16 cellular contexts compared by ENCODE assay signal in genomic region chr3:63895422-63896189, GRCh38. TPM values are rescaled to one million over a fixed set of nuclear protein-coding genes. Genes with fewer than 3 reads are reported as not detected.
DNase-seq lines count a peak whose midpoint lies in the region; ATAC-seq, FAIRE-seq and TF ChIP-seq lines count a peak whose summit lies in the region.
"Had no signal": no experiment of that assay in that cellular context is flagged by ENCODE, and none has a peak within 500 bp of the region (broad histone marks: within the 10 kb centered on the region; RNA-seq: fewer than 3 reads in every experiment).

No MANE protein-coding gene starts in this region.

- H3K36me3 Mint-ChIP-seq in activated T-cell treated with anti-CD3 and anti-CD28 coated beads, Interleukin-2, amount 50 U/mL, for 72 hours (ENCODE audit: insufficient read depth in 2 of 2): peaks cover 7 to 8% of the 10 kb centered on the region in 2 donors
- peaks cover 7% of the 10 kb centered on the region for H3K36me3 Mint-ChIP-seq in central memory CD8-positive, alpha-beta T cell (ENCODE audit: insufficient read depth)

- peak; percentile 56 to 88 for ATAC-seq in activated T-cell treated with anti-CD3 and anti-CD28 coated beads, Interleukin-2, amount 50 U/mL, for 72 hours (replicated peaks in 1 of 2)
- peak; percentile 21 for ATAC-seq in HG03175 (IDR thresholded peaks at IDR 0.05; ENCODE audit: unreplicated experiment)
- no peak for ATAC-seq in central memory CD8-positive, alpha-beta T cell (replicated peaks; ENCODE audit: extremely low read depth, poor library complexity, severe bottlenecking)
- ATAC-seq in stimulated activated naive CD8-positive, alpha-beta T cell treated with anti-CD3 and anti-CD28 coated beads, Interleukin-15, amount 100 ng/mL, for 72 hours: no peak

- H3K4me3 Mint-ChIP-seq in activated T-cell treated with anti-CD3 and anti-CD28 coated beads, Interleukin-2, amount 50 U/mL, for 72 hours: peak overlapping the region; percentile 8 to 72
- H3K4me3 Mint-ChIP-seq in central memory CD8-positive, alpha-beta T cell: no peak overlapping the region
- peak overlapping the region; percentile 10 to 27 for H3K4me3 Mint-ChIP-seq in stimulated activated naive CD8-positive, alpha-beta T cell treated with anti-CD3 and anti-CD28 coated beads, Interleukin-15, amount 100 ng/mL, for 72 hours

- TF ChIP-seq POLR2A in GM12891 (IDR thresholded peaks at IDR 0.05; ENCODE audit: low read depth, low read length): no peak

- no peak for DNase-seq in activated T-cell treated with anti-CD3 and anti-CD28 coated beads, Interleukin-2, amount 50 U/mL, for 72 hours
- DNase-seq in activated T-cell treated with anti-CD3 and anti-CD28 coated beads for 4 hours (no peak), NCI-H345 (lab: John Stamatoyannopoulos, UW) (no peak), GM12891 (ENCODE audit: insufficient read length, low spot score) (no peak), CD1c-positive myeloid dendritic cell (ENCODE audit: extremely low spot score) (no peak)
- DNase-seq in central memory CD8-positive, alpha-beta T cell (ENCODE audit: low spot score in 2 of 2): no peak
- no peak for DNase-seq in stimulated activated naive CD8-positive, alpha-beta T cell treated with anti-CD3 and anti-CD28 coated beads, Interleukin-15, amount 100 ng/mL, for 72 hours
- DNase-seq: caudate nucleus, NCI-H446 treated with DMSO at 0.1 percent for 48 hours, stomach had no signal

- H3K4me1 Mint-ChIP-seq in activated T-cell treated with anti-CD3 and anti-CD28 coated beads, Interleukin-2, amount 50 U/mL, for 72 hours (ENCODE audit: low read depth): peaks cover 35% of the 10 kb centered on the region
- H3K4me1 Mint-ChIP-seq in central memory CD8-positive, alpha-beta T cell: peaks cover 52% of the 10 kb centered on the region
- peaks cover 53% of the 10 kb centered on the region for H3K4me1 Mint-ChIP-seq in stimulated activated naive CD8-positive, alpha-beta T cell treated with anti-CD3 and anti-CD28 coated beads, Interleukin-15, amount 100 ng/mL, for 72 hours

- FAIRE-seq in GM12891 (lab: Jason Lieb, UNC): no peak
- FAIRE-seq: TTC549 had no signal

- H3K9me3 Mint-ChIP-seq in activated T-cell treated with anti-CD3 and anti-CD28 coated beads, Interleukin-2, amount 50 U/mL, for 72 hours: no peaks in the 10 kb centered on the region
- no peaks in the 10 kb centered on the region for H3K9me3 Mint-ChIP-seq in central memory CD8-positive, alpha-beta T cell
- H3K9me3 Mint-ChIP-seq in stimulated activated naive CD8-positive, alpha-beta T cell treated with anti-CD3 and anti-CD28 coated beads, Interleukin-15, amount 100 ng/mL, for 72 hours: peaks cover 0 to 5% of the 10 kb centered on the region in 2 donors

- peak overlapping the region; percentile 94 for H3K27ac Mint-ChIP-seq in activated T-cell treated with anti-CD3 and anti-CD28 coated beads, Interleukin-2, amount 50 U/mL, for 72 hours
- peak overlapping the region; percentile 9 for H3K27ac Mint-ChIP-seq in central memory CD8-positive, alpha-beta T cell (ENCODE audit: low read depth)
- H3K27ac Mint-ChIP-seq in stimulated activated naive CD8-positive, alpha-beta T cell treated with anti-CD3 and anti-CD28 coated beads, Interleukin-15, amount 100 ng/mL, for 72 hours: peak overlapping the region; percentile 59 to 70

- no peaks in the 10 kb centered on the region for H3K27me3 Mint-ChIP-seq in activated T-cell treated with anti-CD3 and anti-CD28 coated beads, Interleukin-2, amount 50 U/mL, for 72 hours (ENCODE audit: low read depth)
- H3K27me3 Mint-ChIP-seq in central memory CD8-positive, alpha-beta T cell: no peaks in the 10 kb centered on the region
- no peaks in the 10 kb centered on the region for H3K27me3 Mint-ChIP-seq in stimulated activated naive CD8-positive, alpha-beta T cell treated with anti-CD3 and anti-CD28 coated beads, Interleukin-15, amount 100 ng/mL, for 72 hours

TF ChIP-seq in GM12891, 5 proteins besides CTCF, POLR2A, EP300 and RAD21:
- no peak for TF ChIP-seq POU2F2 (IDR thresholded peaks at IDR 0.05; ENCODE audit: low read depth, low read length)
- TF ChIP-seq SPI1 (IDR thresholded peaks at IDR 0.05; ENCODE audit: low read depth, low read length): no peak
- no peak for TF ChIP-seq TAF1 (IDR thresholded peaks at IDR 0.05; ENCODE audit: low read depth, low read length)
- TF ChIP-seq PAX5 (IDR thresholded peaks at IDR 0.05; ENCODE audit: insufficient read depth, low read length, severe bottlenecking): no peak
- TF ChIP-seq POLR2AphosphoS5 (IDR thresholded peaks at IDR 0.05; ENCODE audit: low read depth, low read length): no peak

RNA-seq across cellular contexts. Expression of gene SCAANT1, which starts 16.6 kb away (rescaled TPM):
- not detected for total RNA-seq in activated T-cell treated with anti-CD3 and anti-CD28 coated beads, Interleukin-2, amount 50 U/mL, for 72 hours
- not detected for polyA plus RNA-seq in GM12891 (2012; ENCODE audit: low read depth, missing spikeins)
- total RNA-seq: fibroblast of villous mesenchyme, mucosa of gallbladder, prostate gland, stomach, vagina had no signal
- polyA plus RNA-seq: stomach had no signal

RNA-seq across cellular contexts. Expression of gene ATXN7, which starts 31.9 kb away (rescaled TPM):
- total RNA-seq in activated T-cell treated with anti-CD3 and anti-CD28 coated beads, Interleukin-2, amount 50 U/mL, for 72 hours: 10 to 100 TPM; 49.9 to 51.3 TPM
- polyA plus RNA-seq in GM12891 (2012; ENCODE audit: low read depth, missing spikeins): 4.7 TPM

RNA-seq across cellular contexts. Expression of gene THOC7, which starts 32.0 kb away (rescaled TPM):
- 10 to 100 TPM; 79.0 to 80.9 TPM for total RNA-seq in activated T-cell treated with anti-CD3 and anti-CD28 coated beads, Interleukin-2, amount 50 U/mL, for 72 hours
- 95.4 TPM for polyA plus RNA-seq in GM12891 (2012; ENCODE audit: low read depth, missing spikeins)

Comparison
In these comparisons a context has a peak if more than half of its experiments do, and no peak if none do; other contexts are left out.
1. ATAC-seq: peak in activated T-cell treated with anti-CD3 and anti-CD28 coated beads, Interleukin-2, amount 50 U/mL, for 72 hours (2 of 2) and HG03175 (single experiment); none in central memory CD8-positive, alpha-beta T cell (single experiment) and stimulated activated naive CD8-positive, alpha-beta T cell treated with anti-CD3 and anti-CD28 coated beads, Interleukin-15, amount 100 ng/mL, for 72 hours (single experiment).
2. H3K27ac Mint-ChIP-seq: peak in every context shown above with its lines; median percentile 94 in activated T-cell treated with anti-CD3 and anti-CD28 coated beads, Interleukin-2, amount 50 U/mL, for 72 hours; 64 in stimulated activated naive CD8-positive, alpha-beta T cell treated with anti-CD3 and anti-CD28 coated beads, Interleukin-15, amount 100 ng/mL, for 72 hours; 9 in central memory CD8-positive, alpha-beta T cell.